ENCODE assay signal across 22 cellular contexts in genomic region chr11:69926376-69927050, GRCh38.
DNase-seq lines count a peak whose midpoint lies in the region; ATAC-seq, FAIRE-seq and TF ChIP-seq lines count a peak whose summit lies in the region.
"Had no signal": no experiment of that assay in that cellular context is flagged by ENCODE, and none has a peak within 500 bp of the region (broad histone marks: within the 10 kb centered on the region; RNA-seq: fewer than 3 reads in every experiment).

No MANE protein-coding gene starts in this region.

- H3K4me3 ChIP-seq in left ventricle myocardium inferior: no peak overlapping the region
- H3K4me3 ChIP-seq in K562: no peak overlapping the region
- H3K4me3 ChIP-seq in osteoblast (ENCODE audit: insufficient read depth, low read length): no peak overlapping the region
- H3K4me3 ChIP-seq: A549, GM23338 had no signal

- FAIRE-seq in K562 (lab: Jason Lieb, UNC): no peak
- FAIRE-seq: A549, HepG2 had no signal

- H2AFZ ChIP-seq in K562 (ENCODE audit: low read depth, low read length): no peak overlapping the region
- H2AFZ ChIP-seq in osteoblast (ENCODE audit: low read length): no peak overlapping the region
- H2AFZ ChIP-seq: GM23338 had no signal

- in situ Hi-C loops in K562 (cut with MboI): no loop called here

- no peak for TF ChIP-seq EP300 in K562 (IDR thresholded peaks at IDR 0.05; ENCODE audit: low read length)

- peaks cover 97% of the 10 kb centered on the region for H3K27me3 ChIP-seq in left ventricle myocardium inferior (ENCODE audit: low read depth)
- H3K27me3 ChIP-seq in K562 (ENCODE audit: control insufficient read depth in 2 of 2, insufficient read depth in 2 of 2, low read length in 2 of 2): peaks cover 17 to 89% of the 10 kb centered on the region in 2 experiments; a peak in 4 of 5 replicates
- H3K27me3 ChIP-seq in osteoblast (ENCODE audit: insufficient read depth, low read length): peaks cover 38% of the 10 kb centered on the region

- CTCF ChIA-PET in K562 (lab: Yijun Ruan, JAX; ENCODE audit: low intra/inter-chr PET ratio): no interaction called here

- no peaks in the 10 kb centered on the region; the same call in none of the 2 replicates for H4K20me1 ChIP-seq in K562 (replicated peaks; ENCODE audit: control insufficient read depth, insufficient read depth, low read length)
- no peaks in the 10 kb centered on the region for H4K20me1 ChIP-seq in osteoblast (ENCODE audit: insufficient read depth, low read length)

- POLR2A ChIA-PET in K562 (lab: Yijun Ruan, JAX): interaction anchor here (0.5 to 0.8 kb wide), 2 partner anchors 8 to 46 kb away, joined by 3 to 4 read pairs; no protein-coding TSS in a partner anchor

- TF ChIP-seq CTCF in left ventricle myocardium inferior (IDR thresholded peaks at IDR 0.05; ENCODE audit: borderline replicate concordance) (no peak), K562 (IDR thresholded peaks at IDR 0.05 in 2 of 3, conservative IDR thresholded peaks at IDR 0.05 in 1 of 3; ENCODE audit: insufficient read depth in 2 of 3, low read depth in 1 of 3, low read length in 3 of 3) (no peak), osteoblast (IDR thresholded peaks at IDR 0.05; ENCODE audit: extremely low read depth, low read depth, low read length) (no peak)

- H3K36me3 ChIP-seq in left ventricle myocardium inferior (no peaks in the 10 kb centered on the region), K562 (ENCODE audit: control insufficient read depth, insufficient read depth, low read length) (no peaks in the 10 kb centered on the region), osteoblast (ENCODE audit: insufficient read depth, low read length) (no peaks in the 10 kb centered on the region)

- no peaks in the 10 kb centered on the region for H3K9me1 ChIP-seq in K562 (ENCODE audit: control insufficient read depth, insufficient read depth, low read length)

- no peak overlapping the region for H3K4me2 ChIP-seq in K562 (ENCODE audit: insufficient read depth, low read length)
- H3K4me2 ChIP-seq in osteoblast (ENCODE audit: insufficient read depth, low read length): no peak overlapping the region
- H3K4me2 ChIP-seq: A549, GM23338 had no signal

- H3K79me2 ChIP-seq in K562 (ENCODE audit: control insufficient read depth, insufficient read depth, low read length): no peaks in the 10 kb centered on the region
- no peaks in the 10 kb centered on the region for H3K79me2 ChIP-seq in osteoblast (ENCODE audit: insufficient read depth, low read length)

- H3K4me1 ChIP-seq in left ventricle myocardium inferior (peaks cover 10% of the 10 kb centered on the region), K562 (replicated peaks in 1 of 2; ENCODE audit: control insufficient read depth in 2 of 2, insufficient read depth in 2 of 2, low read length in 2 of 2) (peaks cover 5 to 10% of the 10 kb centered on the region in 2 experiments; a peak in 4 of 5 replicates), osteoblast (ENCODE audit: insufficient read depth, low read length) (no peaks in the 10 kb centered on the region)
- H3K4me1 ChIP-seq: A549 had no signal

- H3K27ac ChIP-seq in left ventricle myocardium inferior (replicated peaks): peak overlapping the region; percentile 19
- no peak overlapping the region for H3K27ac ChIP-seq in K562 (ENCODE audit: extremely low read depth, low read depth, low read length)
- H3K27ac ChIP-seq in osteoblast (ENCODE audit: low read depth, low read length): no peak overlapping the region
- H3K27ac ChIP-seq in substantia nigra (ENCODE audit: low read depth, low read length, poor library complexity, severe bottlenecking): no peak overlapping the region
- H3K27ac ChIP-seq: A549 had no signal

- H3K9me3 ChIP-seq in left ventricle myocardium inferior (replicated peaks) (no peaks in the 10 kb centered on the region), K562 (replicated peaks; ENCODE audit: control insufficient read depth, insufficient read depth, low read depth, low read length) (0 out of 2 replicates have a peak, but pooled peaks cover 2% of the 10 kb centered on the region), osteoblast (ENCODE audit: low read depth, low read length) (no peaks in the 10 kb centered on the region)
- H3K9me3 ChIP-seq: A549 had no signal

- no TSS peak for BruUV-seq in K562 (replicated peaks; lab: Mats Ljungman, UMichigan)

- H3K9ac ChIP-seq in K562 (ENCODE audit: insufficient read depth in 1 of 2, low read depth in 2 of 2, low read length in 2 of 2): no peak overlapping the region

- TF ChIP-seq POLR2A in K562 (conservative IDR thresholded peaks at IDR 0.05): no peak

- WGBS in K562 (ENCODE audit: insufficient coverage, low coverage, missing lambda C conversion rate): 5% methylated on average over 15 of the region's 15 CpGs

- intact Hi-C loops in left ventricle myocardium inferior (cut with micrococcal nuclease): no loop called here
- intact Hi-C loops in Right ventricle myocardium inferior (cut with DNase I): no loop called here
- intact Hi-C loops in K562 (cut with micrococcal nuclease): no loop called here

- DNase-seq in left ventricle myocardium inferior (no peak), Right ventricle myocardium inferior (ENCODE audit: missing footprints) (no peak), K562 (ENCODE audit: extremely low read depth in 1 of 4, low spot score in 3 of 4) (no peak), osteoblast (ENCODE audit: insufficient read length, low spot score, missing footprints) (peak; percentile 85), NCI-H2171 treated with DMSO at 0.1 percent for 48 hours (lab: John Stamatoyannopoulos, UW) (no peak), substantia nigra (lab: John Stamatoyannopoulos, UW) (no peak)
- DNase-seq: AML-193; CD4-positive, alpha-beta memory T cell; DND-41; Karpas-422; NCI-H1417; NCI-H1930; NCI-H2171; NCI-H510A; NCI-H82; SIG-M5 had no signal

- ATAC-seq in Right ventricle myocardium inferior (no peak), K562 (peak; percentile 77), GM19463 (IDR thresholded peaks at IDR 0.05; ENCODE audit: unreplicated experiment) (no peak), HG03135 (IDR thresholded peaks at IDR 0.05; ENCODE audit: unreplicated experiment) (no peak)
- ATAC-seq: A549, GM23338, HepG2, Panc1 had no signal

- TF ChIP-seq RAD21 in K562 (CRISPR knock-in tag; conservative IDR thresholded peaks at IDR 0.05 in 1 of 2, IDR thresholded peaks at IDR 0.05 in 1 of 2): no peak

TF ChIP-seq in K562, 482 proteins besides CTCF, POLR2A, EP300 and RAD21:
- TF ChIP-seq RBM22 (IDR thresholded peaks at IDR 0.05; ENCODE audit: low read depth, low read length, poor library complexity, severe bottlenecking): no peak
- TF ChIP-seq NCOA6 (IDR thresholded peaks at IDR 0.05): no peak
- no peak for TF ChIP-seq SFPQ (IDR thresholded peaks at IDR 0.05; ENCODE audit: low read depth, low read length)
- TF ChIP-seq NR1H2 (CRISPR knock-in tag; IDR thresholded peaks at IDR 0.05): no peak
- no peak for TF ChIP-seq ZNF347 (CRISPR knock-in tag; IDR thresholded peaks at IDR 0.05; ENCODE audit: low read depth)
- no peak for TF ChIP-seq ZNF586 (CRISPR knock-in tag; conservative IDR thresholded peaks at IDR 0.05)
- no peak for TF ChIP-seq CHCHD3 (CRISPR knock-in tag; IDR thresholded peaks at IDR 0.05)
- no peak for TF ChIP-seq PML (IDR thresholded peaks at IDR 0.05; ENCODE audit: low read length)
- TF ChIP-seq ADNP (tag; IDR thresholded peaks at IDR 0.05): no peak
- no peak for TF ChIP-seq HNRNPK (IDR thresholded peaks at IDR 0.05; ENCODE audit: low read depth, low read length, poor library complexity, severe bottlenecking)
- no peak for TF ChIP-seq ZNF436 (CRISPR knock-in tag; IDR thresholded peaks at IDR 0.05)
- no peak for TF ChIP-seq SRSF1 (IDR thresholded peaks at IDR 0.05; ENCODE audit: low read depth, low read length)
- no peak for TF ChIP-seq PHTF2 (CRISPR knock-in tag; IDR thresholded peaks at IDR 0.05)
- no peak for TF ChIP-seq PTRF (tag; IDR thresholded peaks at IDR 0.05)
- TF ChIP-seq TARDBP (IDR thresholded peaks at IDR 0.05): no peak
